ENCODE assay signal across 8 cellular contexts in the genomic region with DNA sequence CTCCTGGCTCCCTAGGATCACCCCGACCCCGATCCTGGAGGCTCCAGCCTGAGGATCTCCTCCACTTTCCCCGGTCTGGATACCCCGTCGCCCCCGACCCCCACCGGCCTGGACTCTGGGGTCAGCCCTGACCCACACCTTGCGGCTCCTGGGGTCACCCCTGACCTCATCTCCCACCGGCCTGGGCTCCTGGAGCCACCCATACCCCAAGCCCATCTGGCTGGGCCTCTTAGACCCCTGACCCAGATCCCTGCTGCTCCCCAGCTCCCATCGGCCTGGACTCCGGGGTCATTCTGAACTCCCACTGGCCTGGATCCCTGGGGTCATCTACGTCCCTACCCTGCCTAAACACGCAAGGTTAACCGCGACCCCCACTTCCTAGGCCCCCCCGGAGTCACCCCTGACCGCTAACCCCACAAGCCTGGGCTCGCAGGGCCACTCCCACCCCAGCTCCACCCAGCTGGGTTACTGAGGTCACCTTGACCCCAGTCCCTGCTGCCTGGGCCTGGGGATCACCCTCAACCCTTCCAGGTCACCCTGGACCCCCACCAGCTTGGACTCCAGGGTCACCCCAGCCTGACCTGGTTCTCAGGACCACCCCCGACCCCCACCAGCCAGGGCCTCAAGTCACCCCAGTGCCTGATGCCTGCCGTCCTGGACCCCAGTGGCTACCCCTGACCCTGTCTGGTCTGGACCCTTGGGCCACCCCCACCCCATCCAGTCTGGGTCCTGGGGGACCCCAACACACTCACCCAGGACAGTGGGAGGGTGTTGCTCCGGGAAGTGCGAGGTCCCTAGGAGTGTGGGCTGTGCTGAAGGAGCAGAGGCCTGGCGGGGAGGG. TPM values are rescaled to one million over a fixed set of nuclear protein-coding genes. Genes with fewer than 3 reads are reported as not detected.
DNase-seq lines count a peak whose midpoint lies in the region; ATAC-seq and TF ChIP-seq lines count a peak whose summit lies in the region.

No MANE protein-coding gene starts in this region.

- DNase-seq in HL-60 (ENCODE audit: low read depth in 1 of 2, low spot score in 1 of 2) = no peak
- DNase-seq in activated T-cell treated with anti-CD3 and anti-CD28 coated beads for 4 hours = peak; percentile 7
- no peak for DNase-seq in fibroblast of villous mesenchyme (ENCODE audit: low read depth)
- no peak for DNase-seq in trophoblast cell
- no peak for DNase-seq in NCI-H1417 treated with DMSO at 0.1 percent for 48 hours (lab: John Stamatoyannopoulos, UW)
- no peak for DNase-seq in epidermal melanocyte (ENCODE audit: insufficient read length, low spot score)

- no peaks in the 10 kb centered on the region for H3K9me3 ChIP-seq in trophoblast cell (ENCODE audit: insufficient read depth, low read depth, low read length)

- H2AK5ac ChIP-seq in trophoblast cell (ENCODE audit: low read length) = peak overlapping the region; percentile 36

- H3K18ac ChIP-seq in trophoblast cell (ENCODE audit: low read length) = peak overlapping the region; percentile 42

- H3K27me3 ChIP-seq in HL-60 (ENCODE audit: insufficient read depth, poor library complexity, severe bottlenecking) (no peaks in the 10 kb centered on the region), trophoblast cell (ENCODE audit: insufficient read depth, low read length) (no peaks in the 10 kb centered on the region)

- H3K4me2 ChIP-seq in trophoblast cell (ENCODE audit: low read length) = peak overlapping the region; percentile 92

- peaks cover 14% of the 10 kb centered on the region for H3K79me2 ChIP-seq in trophoblast cell (ENCODE audit: control insufficient read depth, insufficient read depth, low read length, poor library complexity)

- H4K8ac ChIP-seq in trophoblast cell (ENCODE audit: low read depth, low read length) = peak overlapping the region; percentile 33

- H3K4me3 ChIP-seq in HL-60 (replicated peaks; ENCODE audit: insufficient read depth, low read length) (peak overlapping the region; percentile 92), fibroblast of villous mesenchyme (ENCODE audit: low read depth, low read length) (peak overlapping the region; percentile 87), trophoblast cell (ENCODE audit: low read depth, low read length) (peak overlapping the region; percentile 95)

- no peak overlapping the region for H2AFZ ChIP-seq in trophoblast cell (ENCODE audit: insufficient read depth, low read length, poor library complexity)

- H2BK5ac ChIP-seq in trophoblast cell (ENCODE audit: low read depth, low read length, poor library complexity) = no peak overlapping the region

- peak overlapping the region; percentile 79 for H3K14ac ChIP-seq in trophoblast cell (ENCODE audit: low read length)

- H3K23ac ChIP-seq in trophoblast cell (ENCODE audit: low read length) = no peak overlapping the region

- peaks cover 13% of the 10 kb centered on the region in 2 experiments for H3K4me1 ChIP-seq in trophoblast cell (ENCODE audit: control insufficient read depth in 1 of 2, insufficient read depth in 2 of 2, low read length in 2 of 2)

- TF ChIP-seq CTCF in 22Rv1 (IDR thresholded peaks at IDR 0.05) (no peak), HL-60 (IDR thresholded peaks at IDR 0.05; ENCODE audit: insufficient read depth, low read length) (no peak), fibroblast of villous mesenchyme (IDR thresholded peaks at IDR 0.05; ENCODE audit: insufficient read depth, low read depth, low read length) (no peak)

- H3K27ac ChIP-seq in 22Rv1 = peak overlapping the region; percentile 72
- H3K27ac ChIP-seq in HL-60 (replicated peaks) = peak overlapping the region; percentile 82
- H3K27ac ChIP-seq in trophoblast cell (ENCODE audit: low read depth, low read length) = no peak overlapping the region

- peak overlapping the region; percentile 76 for H3K9ac ChIP-seq in trophoblast cell (ENCODE audit: low read length)

- WGBS in trophoblast cell (ENCODE audit: extremely low coverage, insufficient coverage, insufficient read length) = no CpG with 5 or more reads among the region's 23 CpGs

- H2BK12ac ChIP-seq in trophoblast cell (ENCODE audit: low read length) = peak overlapping the region; percentile 19

- H3K4ac ChIP-seq in trophoblast cell (ENCODE audit: low read depth, low read length) = peak overlapping the region; percentile 82

- peak overlapping the region; percentile 58 for H4K12ac ChIP-seq in trophoblast cell (ENCODE audit: low read depth, low read length)

- peak overlapping the region; percentile 72 for H4K91ac ChIP-seq in trophoblast cell (ENCODE audit: low read depth, low read length)

- peaks cover 2% of the 10 kb centered on the region in 2 experiments for H3K36me3 ChIP-seq in trophoblast cell (ENCODE audit: control insufficient read depth in 1 of 2, insufficient read depth in 2 of 2, low read length in 2 of 2)

- ATAC-seq in HG03442 (IDR thresholded peaks at IDR 0.05; ENCODE audit: unreplicated experiment) = no peak

- H3K79me1 ChIP-seq in trophoblast cell (ENCODE audit: low read length) = peaks cover 14% of the 10 kb centered on the region

- H2BK120ac ChIP-seq in trophoblast cell (ENCODE audit: insufficient read depth, low read length, poor library complexity) = no peak overlapping the region

RNA-seq across cellular contexts. Expression of a gene that starts 1.2 kb away (rescaled TPM):
- 30.6 and 32.8 TPM in 2 replicates for total RNA-seq in fibroblast of villous mesenchyme
- polyA plus RNA-seq in trophoblast cell (2013) = 6.5 and 6.6 TPM in 2 replicates
